Comparison of ENCODE assay signal across 21 cellular contexts in genomic region chr6:30599625-30600324, GRCh38. TPM values are rescaled to one million over a fixed set of nuclear protein-coding genes. Genes with fewer than 3 reads are reported as not detected.
DNase-seq lines count a peak whose midpoint lies in the region; ATAC-seq and TF ChIP-seq lines count a peak whose summit lies in the region.
"Had no signal": no experiment of that assay in that cellular context is flagged by ENCODE, and none has a peak within 500 bp of the region (broad histone marks: within the 10 kb centered on the region; RNA-seq: fewer than 3 reads in every experiment).

No MANE protein-coding gene starts in this region.

- H3K9me3 ChIP-seq in BLaER1 treated with 17β-estradiol and CSF1 and Interleukin-3, amounts not matched to agents 10 nM and 100 nM (replicated peaks in 1 of 11): no peaks in the 10 kb centered on the region
- no peaks in the 10 kb centered on the region for H3K9me3 ChIP-seq in naive thymus-derived CD4-positive, alpha-beta T cell (ENCODE audit: control insufficient read depth in 2 of 3, low read length in 3 of 3)
- H3K9me3 ChIP-seq in CD8-positive, alpha-beta T cell (ENCODE audit: low read length): no peaks in the 10 kb centered on the region
- H3K9me3 ChIP-seq: adrenal gland, pancreas, testis had no signal

- no peak overlapping the region for H3K4me3 ChIP-seq in BLaER1 treated with 17β-estradiol and CSF1 and Interleukin-3, amounts not matched to agents 10 nM and 100 nM
- no peak overlapping the region for H3K4me3 ChIP-seq in GM23338
- H3K4me3 ChIP-seq in naive thymus-derived CD4-positive, alpha-beta T cell (ENCODE audit: low read length): no peak overlapping the region
- H3K4me3 ChIP-seq in CD8-positive, alpha-beta T cell (ENCODE audit: low read depth, low read length): no peak overlapping the region
- H3K4me3 ChIP-seq: adrenal gland, pancreas, testis had no signal

- H3K4me2 ChIP-seq in BLaER1 treated with 17β-estradiol and CSF1 and Interleukin-3, amounts not matched to agents 10 nM and 100 nM: peak overlapping the region in 2 of 11 experiments; percentile 79 to 90; a peak in 3 of 22 replicates
- no peak overlapping the region for H3K4me2 ChIP-seq in GM23338
- H3K4me2 ChIP-seq: KMS-11 had no signal

- H3K36me3 Mint-ChIP-seq in GM23338 (ENCODE audit: low read depth): peaks cover 65% of the 10 kb centered on the region
- peaks cover 41% of the 10 kb centered on the region for H3K36me3 Mint-ChIP-seq in central memory CD8-positive, alpha-beta T cell (ENCODE audit: insufficient read depth)
- H3K36me3 Mint-ChIP-seq in naive thymus-derived CD4-positive, alpha-beta T cell: peaks cover 18 to 35% (median 26%) of the 10 kb centered on the region in 5 donors
- H3K36me3 Mint-ChIP-seq in CD8-positive, alpha-beta T cell: peaks cover 54% of the 10 kb centered on the region

- H3K27me3 Mint-ChIP-seq in GM23338 (ENCODE audit: insufficient read depth, low read depth, poor library complexity): peaks cover 10% of the 10 kb centered on the region
- no peaks in the 10 kb centered on the region for H3K27me3 Mint-ChIP-seq in central memory CD8-positive, alpha-beta T cell
- no peaks in the 10 kb centered on the region for H3K27me3 Mint-ChIP-seq in naive thymus-derived CD4-positive, alpha-beta T cell
- no peaks in the 10 kb centered on the region for H3K27me3 Mint-ChIP-seq in CD8-positive, alpha-beta T cell (ENCODE audit: low read depth)
- H3K27me3 Mint-ChIP-seq: activated CD8-positive, alpha-beta T cell treated with anti-CD3 and anti-CD28 coated beads for 36 hours had no signal

- H3K9ac ChIP-seq in BLaER1 treated with 17β-estradiol and CSF1 and Interleukin-3, amounts not matched to agents 10 nM and 100 nM: peak overlapping the region in 1 of 11 experiments; percentile 12; a peak in 3 of 22 replicates
- H3K9ac ChIP-seq: KMS-11 had no signal

- H3K9me3 Mint-ChIP-seq in GM23338: no peaks in the 10 kb centered on the region
- H3K9me3 Mint-ChIP-seq in central memory CD8-positive, alpha-beta T cell: no peaks in the 10 kb centered on the region
- H3K9me3 Mint-ChIP-seq in naive thymus-derived CD4-positive, alpha-beta T cell: no peaks in the 10 kb centered on the region
- H3K9me3 Mint-ChIP-seq in CD8-positive, alpha-beta T cell: no peaks in the 10 kb centered on the region
- H3K9me3 Mint-ChIP-seq: activated CD8-positive, alpha-beta T cell treated with anti-CD3 and anti-CD28 coated beads for 36 hours; activated T-helper 1 cell treated with anti-CD3 and anti-CD28 coated beads, Interleukin-12 subunit alpha, Interleukin-12 subunit beta, Interleukin-2, Interleukin-4 antibody, amounts not matched to agents 30 ng/mL and 10 ng/mL and 1 ng/mL, durations not matched to agents 14 hours and 24 hours and 36 hours had no signal

- TF ChIP-seq CTCF in GM23338 (conservative IDR thresholded peaks at IDR 0.05; ENCODE audit: low read depth in 2 of 2): no peak
- TF ChIP-seq CTCF in CD8-positive, alpha-beta T cell (IDR thresholded peaks at IDR 0.05): no peak

- peaks cover 13 to 98% (median 68%) of the 10 kb centered on the region in 11 experiments; a peak in 20 of 22 replicates for H4K20me1 ChIP-seq in BLaER1 treated with 17β-estradiol and CSF1 and Interleukin-3, amounts not matched to agents 10 nM and 100 nM
- H4K20me1 ChIP-seq in GM23338 (replicated peaks; ENCODE audit: insufficient read depth): peaks cover 15% of the 10 kb centered on the region

- H3K27ac ChIP-seq in BLaER1 treated with 17β-estradiol and CSF1 and Interleukin-3, amounts not matched to agents 10 nM and 100 nM: peak overlapping the region in 7 of 11 experiments; percentile 71 to 81 (median 80); a peak in 9 of 22 replicates
- 0 out of 2 replicates have a peak overlapping the region, but pooled peaks have one; percentile 45 for H3K27ac ChIP-seq in GM23338 (ENCODE audit: low read depth)
- H3K27ac ChIP-seq in naive thymus-derived CD4-positive, alpha-beta T cell (ENCODE audit: low read depth, low read length): peak overlapping the region; percentile 39
- H3K27ac ChIP-seq in CD8-positive, alpha-beta T cell (ENCODE audit: low read depth, low read length): no peak overlapping the region
- H3K27ac ChIP-seq: adrenal gland, KMS-11, pancreas, testis had no signal

- no peak overlapping the region for H3K4me3 Mint-ChIP-seq in GM23338
- H3K4me3 Mint-ChIP-seq in central memory CD8-positive, alpha-beta T cell: no peak overlapping the region
- no peak overlapping the region for H3K4me3 Mint-ChIP-seq in naive thymus-derived CD4-positive, alpha-beta T cell
- H3K4me3 Mint-ChIP-seq in CD8-positive, alpha-beta T cell: no peak overlapping the region
- H3K4me3 Mint-ChIP-seq: activated CD8-positive, alpha-beta T cell treated with anti-CD3 and anti-CD28 coated beads for 36 hours; activated T-helper 1 cell treated with anti-CD3 and anti-CD28 coated beads, Interleukin-12 subunit alpha, Interleukin-12 subunit beta, Interleukin-2, Interleukin-4 antibody, amounts not matched to agents 30 ng/mL and 10 ng/mL and 1 ng/mL, durations not matched to agents 14 hours and 24 hours and 36 hours had no signal

- no peak overlapping the region for H2AFZ ChIP-seq in GM23338

- no peak for ATAC-seq in GM23338
- no peak for ATAC-seq in central memory CD8-positive, alpha-beta T cell (replicated peaks; ENCODE audit: extremely low read depth, poor library complexity, severe bottlenecking)
- ATAC-seq in naive thymus-derived CD4-positive, alpha-beta T cell: no peak
- ATAC-seq in CD8-positive, alpha-beta T cell: no peak
- no peak for ATAC-seq in HG03439 (IDR thresholded peaks at IDR 0.05; ENCODE audit: unreplicated experiment)
- ATAC-seq: activated CD8-positive, alpha-beta T cell treated with anti-CD3 and anti-CD28 coated beads for 36 hours; left cardiac atrium had no signal

- H3K36me3 ChIP-seq in BLaER1 treated with 17β-estradiol and CSF1 and Interleukin-3, amounts not matched to agents 10 nM and 100 nM: peaks cover 48 to 94% (median 79%) of the 10 kb centered on the region in 11 experiments
- peaks cover 30% of the 10 kb centered on the region for H3K36me3 ChIP-seq in GM23338 (ENCODE audit: insufficient read depth)
- peaks cover 26 to 50% (median 28%) of the 10 kb centered on the region in 3 experiments for H3K36me3 ChIP-seq in naive thymus-derived CD4-positive, alpha-beta T cell (ENCODE audit: control insufficient read depth in 2 of 3, insufficient read depth in 3 of 3, low read length in 3 of 3)
- H3K36me3 ChIP-seq in CD8-positive, alpha-beta T cell (ENCODE audit: insufficient read depth, low read length): peaks cover 44% of the 10 kb centered on the region

- DNase-seq in GM23338 (ENCODE audit: low spot score) (no peak), NCI-H524 (lab: John Stamatoyannopoulos, UW) (no peak)
- no peak for DNase-seq in central memory CD8-positive, alpha-beta T cell (ENCODE audit: low spot score in 2 of 2)
- DNase-seq in naive thymus-derived CD4-positive, alpha-beta T cell: no peak
- no peak for DNase-seq in CD8-positive, alpha-beta T cell
- DNase-seq: activated CD8-positive, alpha-beta T cell treated with anti-CD3 and anti-CD28 coated beads for 36 hours; C1 segment of cervical spinal cord; cerebellar nuclear complex; DND-41; foreskin fibroblast; GOT3; NCI-H1092 treated with DMSO at 0.1 percent for 48 hours; NCI-H774; testis had no signal

- no peaks in the 10 kb centered on the region for H3K9me2 ChIP-seq in GM23338 (ENCODE audit: insufficient read depth)

- no peaks in the 10 kb centered on the region; the same call in 2 of the 3 replicates for H3K4me1 Mint-ChIP-seq in GM23338
- H3K4me1 Mint-ChIP-seq in central memory CD8-positive, alpha-beta T cell: peaks cover 33% of the 10 kb centered on the region
- peaks cover 16 to 38% (median 26%) of the 10 kb centered on the region in 7 donors for H3K4me1 Mint-ChIP-seq in naive thymus-derived CD4-positive, alpha-beta T cell
- peaks cover 20% of the 10 kb centered on the region for H3K4me1 Mint-ChIP-seq in CD8-positive, alpha-beta T cell (ENCODE audit: low read depth)

- H3K27me3 ChIP-seq in BLaER1 treated with 17β-estradiol and CSF1 and Interleukin-3, amounts not matched to agents 10 nM and 100 nM: no peaks in the 10 kb centered on the region
- no peaks in the 10 kb centered on the region for H3K27me3 ChIP-seq in GM23338 (ENCODE audit: insufficient read depth)
- no peaks in the 10 kb centered on the region for H3K27me3 ChIP-seq in naive thymus-derived CD4-positive, alpha-beta T cell (ENCODE audit: control insufficient read depth in 2 of 2, insufficient read depth in 2 of 2, low read length in 2 of 2)
- H3K27me3 ChIP-seq in CD8-positive, alpha-beta T cell (ENCODE audit: insufficient read depth, low read length): no peaks in the 10 kb centered on the region
- H3K27me3 ChIP-seq: adrenal gland, pancreas, testis had no signal

- CTCF ChIA-PET in naive thymus-derived CD4-positive, alpha-beta T cell (lab: Charles Lee): interaction anchor here (1.0 to 10.4 kb wide), 6 partner anchors 11 to 116 kb away, joined by 3 to 128 read pairs (median 8); no protein-coding TSS in a partner anchor
- CTCF ChIA-PET in CD8-positive, alpha-beta T cell (lab: Charles Lee): interaction anchor here (0.7 to 10.3 kb wide), 10 partner anchors 11 to 493 kb away, joined by 3 to 237 read pairs (median 4); partner anchors contain the start of gene MRPS18B

- no peaks in the 10 kb centered on the region for H3K79me2 ChIP-seq in GM23338 (replicated peaks; ENCODE audit: insufficient read depth)

- H3F3A ChIP-seq in GM23338 (replicated peaks; ENCODE audit: low read depth): peaks cover 69% of the 10 kb centered on the region

- H3K4me1 ChIP-seq in BLaER1 treated with 17β-estradiol and CSF1 and Interleukin-3, amounts not matched to agents 10 nM and 100 nM: peaks cover 5 to 53% (median 44%) of the 10 kb centered on the region in 10 experiments; a peak in 17 of 20 replicates
- no peaks in the 10 kb centered on the region for H3K4me1 ChIP-seq in GM23338 (ENCODE audit: insufficient read depth)
- peaks cover 3 to 5% of the 10 kb centered on the region in 2 donors for H3K4me1 ChIP-seq in naive thymus-derived CD4-positive, alpha-beta T cell (ENCODE audit: control insufficient read depth in 2 of 2, insufficient read depth in 2 of 2, low read length in 2 of 2)
- peaks cover 15% of the 10 kb centered on the region for H3K4me1 ChIP-seq in CD8-positive, alpha-beta T cell (ENCODE audit: insufficient read depth, low read length)
- H3K4me1 ChIP-seq: adrenal gland, pancreas, testis had no signal

- intact Hi-C loops in naive thymus-derived CD4-positive, alpha-beta T cell (cut with micrococcal nuclease): loop anchor here in 1 of 2 donors (2.0 kb wide), 1 partner anchor 15 kb away; no protein-coding TSS in a partner anchor
- intact Hi-C loops in CD8-positive, alpha-beta T cell (cut with DNase I, micrococcal nuclease): no loop called here

- no peak overlapping the region for H3K27ac Mint-ChIP-seq in GM23338
- H3K27ac Mint-ChIP-seq in central memory CD8-positive, alpha-beta T cell (ENCODE audit: low read depth): peak overlapping the region; percentile 19
- H3K27ac Mint-ChIP-seq in naive thymus-derived CD4-positive, alpha-beta T cell: peak overlapping the region in 7 of 9 donors; percentile 17 to 79 (median 58)
- no peak overlapping the region for H3K27ac Mint-ChIP-seq in CD8-positive, alpha-beta T cell
- H3K27ac Mint-ChIP-seq: activated T-helper 1 cell treated with anti-CD3 and anti-CD28 coated beads, Interleukin-12 subunit alpha, Interleukin-12 subunit beta, Interleukin-2, Interleukin-4 antibody, amounts not matched to agents 30 ng/mL and 10 ng/mL and 1 ng/mL, durations not matched to agents 14 hours and 24 hours and 36 hours had no signal

- POLR2A ChIA-PET in naive thymus-derived CD4-positive, alpha-beta T cell (lab: Charles Lee): interaction anchor here (0.6 to 11.1 kb wide), 12 partner anchors 9 to 136 kb away, joined by 3 to 189 read pairs (median 4); partner anchors contain the start of gene MRPS18B
- POLR2A ChIA-PET in CD8-positive, alpha-beta T cell (lab: Charles Lee): interaction anchor here (0.7 to 9.6 kb wide), 5 partner anchors 9 to 57 kb away, joined by 3 to 100 read pairs (median 9); partner anchors contain the start of genes MRPS18B and PPP1R10

RNA-seq across cellular contexts. Expression of gene PPP1R10, which starts 17.3 kb away (rescaled TPM):
- total RNA-seq in GM23338 (2014; rRNA removed; shearing (Covaris generic)): 41.0 and 41.3 TPM in 2 replicates
- 41.9 and 42.9 TPM in 2 replicates for polyA plus RNA-seq in GM23338 (2016; fragmentation: Nextera tagmentation; extraction: Ambion mirVana)
- total RNA-seq in naive thymus-derived CD4-positive, alpha-beta T cell: 100 to 1,000 TPM; 108 to 286 (median 146) TPM
- polyA plus RNA-seq in naive thymus-derived CD4-positive, alpha-beta T cell: 10 to 100 TPM; 21.6 to 23.6 TPM
- 10 to 100 TPM; 85.5 to 95.4 TPM for total RNA-seq in CD8-positive, alpha-beta T cell

RNA-seq across cellular contexts. Expression of gene MRPS18B, which starts 17.9 kb away (rescaled TPM):
- total RNA-seq in GM23338 (2014; rRNA removed; shearing (Covaris generic)): 49.1 and 49.2 TPM in 2 replicates
- 73.6 and 78.8 TPM in 2 replicates for polyA plus RNA-seq in GM23338 (2016; fragmentation: Nextera tagmentation; extraction: Ambion mirVana)
- total RNA-seq in naive thymus-derived CD4-positive, alpha-beta T cell: 10 to 100 TPM; 20.4 to 51.2 (median 47.7) TPM
- 100 to 1,000 TPM; 145 to 169 TPM for polyA plus RNA-seq in naive thymus-derived CD4-positive, alpha-beta T cell
- 10 to 100 TPM; 13.5 to 16.4 TPM for total RNA-seq in CD8-positive, alpha-beta T cell

RNA-seq across cellular contexts. Expression of gene ATAT1, which starts 26.9 kb away (rescaled TPM):
- total RNA-seq in GM23338 (2014; rRNA removed; shearing (Covaris generic)): 8.9 and 12.8 TPM in 2 replicates
- polyA plus RNA-seq in GM23338 (2016; fragmentation: Nextera tagmentation; extraction: Ambion mirVana): 20.6 and 23.0 TPM in 2 replicates
- total RNA-seq in naive thymus-derived CD4-positive, alpha-beta T cell: 10 to 100 TPM in 2 of 5 experiments, 1 to 10 TPM in 3; 7.0 to 12.0 (median 9.5) TPM
- polyA plus RNA-seq in naive thymus-derived CD4-positive, alpha-beta T cell: 1 to 10 TPM; 1.3 to 1.9 TPM
- 1 to 10 TPM; 4.2 to 6.8 TPM for total RNA-seq in CD8-positive, alpha-beta T cell

RNA-seq across cellular contexts. Expression of gene ABCF1, which starts 28.5 kb away (rescaled TPM):
- total RNA-seq in GM23338 (2014; rRNA removed; shearing (Covaris generic)): 85.8 and 92.6 TPM in 2 replicates
- 244 and 279 TPM in 2 replicates for polyA plus RNA-seq in GM23338 (2016; fragmentation: Nextera tagmentation; extraction: Ambion mirVana)
- 100 to 1,000 TPM in 1 of 5 experiments, 10 to 100 TPM in 4; 65.1 to 116 (median 86.6) TPM for total RNA-seq in naive thymus-derived CD4-positive, alpha-beta T cell
- polyA plus RNA-seq in naive thymus-derived CD4-positive, alpha-beta T cell: 10 to 100 TPM; 25.2 to 45.5 TPM
- total RNA-seq in CD8-positive, alpha-beta T cell: 100 to 1,000 TPM; 121 to 130 TPM

RNA-seq across cellular contexts. Expression of gene PRR3, which starts 42.7 kb away (rescaled TPM):
- 7.5 and 15.2 TPM in 2 replicates for total RNA-seq in GM23338 (2014; rRNA removed; shearing (Covaris generic))
- 8.2 and 10.9 TPM in 2 replicates for polyA plus RNA-seq in GM23338 (2016; fragmentation: Nextera tagmentation; extraction: Ambion mirVana)
- total RNA-seq in naive thymus-derived CD4-positive, alpha-beta T cell: 10 to 100 TPM; 14.1 to 29.4 (median 23.3) TPM
- 10 to 100 TPM; 11.1 to 14.4 TPM for polyA plus RNA-seq in naive thymus-derived CD4-positive, alpha-beta T cell
- total RNA-seq in CD8-positive, alpha-beta T cell: 10 to 100 TPM; 11.3 to 13.3 TPM

Comparison
In these comparisons a context has a peak if more than half of its experiments do, and no peak if none do; other contexts are left out.
1. H3K27ac Mint-ChIP-seq: peak in central memory CD8-positive, alpha-beta T cell (single experiment) and naive thymus-derived CD4-positive, alpha-beta T cell (7 of 9); none in GM23338 (single experiment) and CD8-positive, alpha-beta T cell (single experiment).